Comparison of ENCODE assay signal across 18 cellular contexts in genomic region chr3:107581230-107581629, GRCh38. TPM values are rescaled to one million over a fixed set of nuclear protein-coding genes. Genes with fewer than 3 reads are reported as not detected.
A peak's percentile ranks its signal among the peaks of the same experiment; 100 is the strongest.
DNase-seq lines count a peak whose midpoint lies in the region; ATAC-seq lines count a peak whose summit lies in the region.
"Had no signal": no experiment of that assay in that cellular context is flagged by ENCODE, and none has a peak within 500 bp of the region (broad histone marks: within the 10 kb centered on the region; RNA-seq: fewer than 3 reads in every experiment).

No MANE protein-coding gene starts in this region.

- H4K20me1 ChIP-seq in BLaER1 (peaks cover 15% of the 10 kb centered on the region; the same call in 1 of the 2 replicates), Karpas-422 (ENCODE audit: insufficient read depth, low read depth, low read length) (no peaks in the 10 kb centered on the region)

- H3K4me1 ChIP-seq in BLaER1: peaks cover 21% of the 10 kb centered on the region
- peaks cover 17% of the 10 kb centered on the region for H3K4me1 ChIP-seq in Karpas-422 (ENCODE audit: low read length)

- no peaks in the 10 kb centered on the region for H3K9me3 Mint-ChIP-seq in memory B cell
- H3K9me3 Mint-ChIP-seq: CD8-positive, alpha-beta T cell; HFFc6 had no signal

- no peak overlapping the region for H3K4me3 ChIP-seq in BLaER1
- no peak overlapping the region for H3K4me3 ChIP-seq in Karpas-422 (ENCODE audit: low read length)
- H3K4me3 ChIP-seq: BLaER1 treated with 17β-estradiol and CSF1 and Interleukin-3, amounts not matched to agents 10 nM and 100 nM had no signal

- H3K27ac ChIP-seq in BLaER1 (no peak overlapping the region), Karpas-422 (ENCODE audit: low read length) (0 out of 2 replicates have a peak overlapping the region, but pooled peaks have one; percentile 6)
- H3K27ac ChIP-seq: BLaER1 treated with 17β-estradiol and CSF1 and Interleukin-3, amounts not matched to agents 10 nM and 100 nM had no signal

- peak overlapping the region; percentile 12 for H3K27ac Mint-ChIP-seq in memory B cell
- H3K27ac Mint-ChIP-seq: CD8-positive, alpha-beta T cell; HFFc6 had no signal

- H3K9me2 ChIP-seq in Karpas-422 (replicated peaks; ENCODE audit: insufficient read depth, low read length): no peaks in the 10 kb centered on the region

- H3K27me3 Mint-ChIP-seq in memory B cell: no peaks in the 10 kb centered on the region

- ATAC-seq in GM19023 (IDR thresholded peaks at IDR 0.05; ENCODE audit: unreplicated experiment) (peak; percentile 54), memory B cell (ENCODE audit: low read depth) (no peak), GM18502 (IDR thresholded peaks at IDR 0.05; ENCODE audit: poor library complexity, unreplicated experiment) (no peak)
- ATAC-seq: CD8-positive, alpha-beta T cell; HCT116 had no signal

- H3K4me3 Mint-ChIP-seq in memory B cell: no peak overlapping the region
- H3K4me3 Mint-ChIP-seq: CD8-positive, alpha-beta T cell; HFFc6 had no signal

- peaks cover 90% of the 10 kb centered on the region for H3K79me2 ChIP-seq in Karpas-422 (ENCODE audit: low read length)

- peaks cover 20% of the 10 kb centered on the region for H3K4me1 Mint-ChIP-seq in memory B cell

- H3K36me3 ChIP-seq in BLaER1: 0 out of 2 replicates have a peak, but pooled peaks cover 6% of the 10 kb centered on the region
- H3K36me3 ChIP-seq in Karpas-422 (ENCODE audit: insufficient read depth, low read length): no peaks in the 10 kb centered on the region

- H3K4me2 ChIP-seq in BLaER1: 0 out of 2 replicates have a peak overlapping the region, but pooled peaks have one; percentile 12
- H3K4me2 ChIP-seq in Karpas-422 (ENCODE audit: low read depth, low read length, poor library complexity, severe bottlenecking): no peak overlapping the region

- DNase-seq in Karpas-422 (no peak), memory B cell (ENCODE audit: low spot score in 2 of 2) (no peak), D341Med (ENCODE audit: low spot score) (no peak), cortex of kidney (lab: John Stamatoyannopoulos, UW) (no peak)
- DNase-seq: 8988T; Calu3; CD8-positive, alpha-beta T cell; DMS 273 treated with DMSO at 0.1 percent for 48 hours; DMS53; DND-41; EL; HFFc6; KG1 had no signal

- H3K36me3 Mint-ChIP-seq in memory B cell: peaks cover 8% of the 10 kb centered on the region

- no peak overlapping the region for H2AFZ ChIP-seq in Karpas-422 (ENCODE audit: low read length)

- H3K9me3 ChIP-seq in BLaER1 (no peaks in the 10 kb centered on the region), Karpas-422 (ENCODE audit: low read length) (no peaks in the 10 kb centered on the region)
- H3K9me3 ChIP-seq: BLaER1 treated with 17β-estradiol and CSF1 and Interleukin-3, amounts not matched to agents 10 nM and 100 nM had no signal

- H3K27me3 ChIP-seq in BLaER1: no peaks in the 10 kb centered on the region
- no peaks in the 10 kb centered on the region for H3K27me3 ChIP-seq in Karpas-422 (ENCODE audit: low read length)
- H3K27me3 ChIP-seq: BLaER1 treated with 17β-estradiol and CSF1 and Interleukin-3, amounts not matched to agents 10 nM and 100 nM had no signal

- H3K9ac ChIP-seq in BLaER1 (no peak overlapping the region), Karpas-422 (ENCODE audit: low read length) (no peak overlapping the region)
- H3K9ac ChIP-seq: BLaER1 treated with 17β-estradiol and CSF1 and Interleukin-3, amounts not matched to agents 10 nM and 100 nM had no signal

RNA-seq across cellular contexts. Expression of gene BBX, which starts 58.5 kb away (rescaled TPM):
- total RNA-seq in Karpas-422 (2014; rRNA removed; shearing (Covaris generic); ENCODE audit: low replicate concordance): 81.8 and 109 TPM in 2 replicates
